Comparison of ENCODE assay signal across 23 cellular contexts in genomic region chr11:109241988-109242387, GRCh38.
A peak's percentile ranks its signal among the peaks of the same experiment; 100 is the strongest.
DNase-seq lines count a peak whose midpoint lies in the region; ATAC-seq and TF ChIP-seq lines count a peak whose summit lies in the region.
"Had no signal": no experiment of that assay in that cellular context is flagged by ENCODE, and none has a peak within 500 bp of the region (broad histone marks: within the 10 kb centered on the region; RNA-seq: fewer than 3 reads in every experiment).

No MANE protein-coding gene starts in this region.

- H3K9ac ChIP-seq in GM23248, result no peak overlapping the region
- no peak overlapping the region for H3K9ac ChIP-seq in mesendoderm (ENCODE audit: low read length)

- peaks cover 15% of the 10 kb centered on the region for H3K4me1 ChIP-seq in GM23248 (ENCODE audit: insufficient read depth)
- no peaks in the 10 kb centered on the region for H3K4me1 ChIP-seq in PC-9 (replicated peaks; ENCODE audit: insufficient read depth)
- H3K4me1 ChIP-seq in mesendoderm (ENCODE audit: control insufficient read depth, low read depth, low read length), result no peaks in the 10 kb centered on the region
- H3K4me1 ChIP-seq in prostate gland (replicated peaks), result no peaks in the 10 kb centered on the region

- no peak overlapping the region for H2BK15ac ChIP-seq in mesendoderm (replicated peaks; ENCODE audit: low read depth)

- H3K27me3 Mint-ChIP-seq in stimulated activated naive B cell treated with anti-CD40 and anti-IgM and Interleukin-4, amounts not matched to agents 10 μg/mL and 1 μg/mL and 100 μg/mL, for 72 hours, result no peaks in the 10 kb centered on the region
- H3K27me3 Mint-ChIP-seq: B cell; CD4-positive, alpha-beta memory T cell had no signal

- DNase-seq in GM23248 (peak; percentile 35), PC-9 (no peak), epithelial cell of prostate (ENCODE audit: low read depth, low spot score) (peak; percentile 75), mesendoderm (peak; percentile 2), prostate gland (ENCODE audit: low spot score) (no peak), pons (ENCODE audit: low spot score) (no peak), NCI-H128 (lab: John Stamatoyannopoulos, UW; ENCODE audit: unreplicated experiment) (no peak)
- no peak for DNase-seq in stimulated activated naive B cell treated with anti-CD40 and anti-IgM and Interleukin-4, amounts not matched to agents 10 μg/mL and 1 μg/mL and 100 μg/mL, for 72 hours
- DNase-seq: CD4-positive, alpha-beta memory T cell; DMS79 treated with DMSO at 0.1 percent for 48 hours; GF-D8; GOT3; KG1; MM.1S; NCI-H1417; NCI-H1930; NCI-H2171 treated with DMSO at 0.1 percent for 48 hours; NCI-H524; NK-92 treated with Interleukin-12 subunit alpha and Interleukin-12 subunit beta, amount 100 ng/mL, for 24 hours; PC-3 had no signal

- H3K18ac ChIP-seq in mesendoderm (ENCODE audit: low read length), result no peak overlapping the region

- no peak overlapping the region for H3K23ac ChIP-seq in mesendoderm (ENCODE audit: low read length)

- no peaks in the 10 kb centered on the region for H3K4me1 Mint-ChIP-seq in stimulated activated naive B cell treated with anti-CD40 and anti-IgM and Interleukin-4, amounts not matched to agents 10 μg/mL and 1 μg/mL and 100 μg/mL, for 72 hours
- H3K4me1 Mint-ChIP-seq: B cell; CD4-positive, alpha-beta memory T cell had no signal

- no TSS peak for BruUV-seq in PC-9 (replicated peaks; lab: Mats Ljungman, UMichigan)

- H3K4me3 Mint-ChIP-seq in stimulated activated naive B cell treated with anti-CD40 and anti-IgM and Interleukin-4, amounts not matched to agents 10 μg/mL and 1 μg/mL and 100 μg/mL, for 72 hours, result no peak overlapping the region
- H3K4me3 Mint-ChIP-seq: B cell; CD4-positive, alpha-beta memory T cell had no signal

- intact Hi-C loops in PC-9 (cut with micrococcal nuclease; ENCODE audit: unreplicated experiment) (no loop called here), prostate gland (cut with DNase I) (no loop called here)

- H4K5ac ChIP-seq in mesendoderm (ENCODE audit: low read length), result no peak overlapping the region

- H3K27me3 ChIP-seq in GM23248 (replicated peaks; ENCODE audit: insufficient read depth), result no peaks in the 10 kb centered on the region
- no peaks in the 10 kb centered on the region for H3K27me3 ChIP-seq in PC-9 (ENCODE audit: insufficient read depth, low read depth)
- no peaks in the 10 kb centered on the region for H3K27me3 ChIP-seq in mesendoderm (ENCODE audit: insufficient read depth, low read length, poor library complexity)
- no peaks in the 10 kb centered on the region for H3K27me3 ChIP-seq in prostate gland (replicated peaks; ENCODE audit: insufficient read depth)

- POLR2A ChIA-PET in PC-9 (lab: Charles Lee; ENCODE audit: unreplicated experiment), result no interaction called here

- in situ Hi-C loops in GM23248 (cut with MboI), result no loop called here

- H3K9me3 ChIP-seq in GM23248 (ENCODE audit: low read depth) (no peaks in the 10 kb centered on the region), PC-9 (ENCODE audit: insufficient read depth, low read depth) (no peaks in the 10 kb centered on the region), prostate gland (no peaks in the 10 kb centered on the region)

- no peak overlapping the region for H2AK5ac ChIP-seq in mesendoderm (ENCODE audit: low read length)

- H3K4ac ChIP-seq in mesendoderm (ENCODE audit: low read depth, low read length), result no peak overlapping the region

- H3K4me2 ChIP-seq in GM23248 (ENCODE audit: unreplicated experiment), result peak overlapping the region; percentile 19
- no peak overlapping the region for H3K4me2 ChIP-seq in PC-9
- H3K4me2 ChIP-seq in mesendoderm (ENCODE audit: low read length), result no peak overlapping the region

- CTCF ChIA-PET in PC-9 (lab: Charles Lee), result no interaction called here

- H3K27ac ChIP-seq in GM23248 (no peak overlapping the region), PC-9 (no peak overlapping the region), epithelial cell of prostate (peak overlapping the region; percentile 72), mesendoderm (ENCODE audit: low read depth, low read length) (no peak overlapping the region), prostate gland (no peak overlapping the region)
- H3K27ac ChIP-seq: SK-N-MC had no signal

- H3K79me2 ChIP-seq in GM23248 (ENCODE audit: insufficient read depth), result no peaks in the 10 kb centered on the region
- H3K79me2 ChIP-seq in PC-9 (ENCODE audit: low read depth), result no peaks in the 10 kb centered on the region
- no peaks in the 10 kb centered on the region for H3K79me2 ChIP-seq in mesendoderm (ENCODE audit: control insufficient read depth, insufficient read depth, low read length)

- H4K8ac ChIP-seq in mesendoderm (ENCODE audit: low read depth, low read length), result no peak overlapping the region

- no peak for ATAC-seq in stimulated activated naive B cell treated with anti-CD40 and anti-IgM and Interleukin-4, amounts not matched to agents 10 μg/mL and 1 μg/mL and 100 μg/mL, for 72 hours (replicated peaks)
- ATAC-seq: PC-3, Right ventricle myocardium inferior had no signal

- H3K36me3 ChIP-seq in GM23248 (ENCODE audit: low read depth) (no peaks in the 10 kb centered on the region), PC-9 (ENCODE audit: low read depth) (no peaks in the 10 kb centered on the region), mesendoderm (ENCODE audit: control insufficient read depth, insufficient read depth, low read length) (no peaks in the 10 kb centered on the region), prostate gland (no peaks in the 10 kb centered on the region)

- 50 to 61% methylated on average over 2 of the region's 2 CpGs for WGBS in GM23248 (ENCODE audit: low coverage in 1 of 2, low lambda C conversion rate in 2 of 2, missing lambda C conversion rate in 2 of 2), 2 experiments
- no CpG with 5 or more reads among the region's 2 CpGs for WGBS in mesendoderm (ENCODE audit: extremely low coverage, insufficient coverage, low lambda C conversion rate)
- 38% methylated on average over 2 of the region's 2 CpGs for WGBS in prostate gland

- H3K56ac ChIP-seq in mesendoderm (ENCODE audit: low read length), result no peak overlapping the region

- H3K79me1 ChIP-seq in mesendoderm (ENCODE audit: low read length), result no peaks in the 10 kb centered on the region

- no peak for TF ChIP-seq POLR2A in prostate gland (IDR thresholded peaks at IDR 0.05)

- peak overlapping the region; percentile 44; the same call in 1 of the 2 replicates for H2AFZ ChIP-seq in GM23248
- H2AFZ ChIP-seq in PC-9, result peak overlapping the region; percentile 15; the same call in 1 of the 2 replicates

- H3K9me3 Mint-ChIP-seq in stimulated activated naive B cell treated with anti-CD40 and anti-IgM and Interleukin-4, amounts not matched to agents 10 μg/mL and 1 μg/mL and 100 μg/mL, for 72 hours, result peaks cover 1 to 13% of the 10 kb centered on the region in 2 donors

- H3K4me3 ChIP-seq in GM23248 (no peak overlapping the region), PC-9 (no peak overlapping the region), mesendoderm (ENCODE audit: low read length) (no peak overlapping the region), prostate gland (no peak overlapping the region)
- H3K4me3 ChIP-seq: SK-N-MC had no signal

- H3K27ac Mint-ChIP-seq in stimulated activated naive B cell treated with anti-CD40 and anti-IgM and Interleukin-4, amounts not matched to agents 10 μg/mL and 1 μg/mL and 100 μg/mL, for 72 hours, result no peak overlapping the region
- H3K27ac Mint-ChIP-seq: B cell; CD4-positive, alpha-beta memory T cell had no signal

- no peaks in the 10 kb centered on the region for H3K36me3 Mint-ChIP-seq in stimulated activated naive B cell treated with anti-CD40 and anti-IgM and Interleukin-4, amounts not matched to agents 10 μg/mL and 1 μg/mL and 100 μg/mL, for 72 hours
- H3K36me3 Mint-ChIP-seq: CD4-positive, alpha-beta memory T cell had no signal

- H4K20me1 ChIP-seq in GM23248 (ENCODE audit: insufficient read depth) (no peaks in the 10 kb centered on the region), PC-9 (ENCODE audit: insufficient read depth) (no peaks in the 10 kb centered on the region)

- peaks cover 6% of the 10 kb centered on the region; the same call in 1 of the 2 replicates for H3F3A ChIP-seq in GM23248 (ENCODE audit: insufficient read depth)
- H3F3A ChIP-seq in PC-9 (ENCODE audit: insufficient read depth, low read depth), result no peaks in the 10 kb centered on the region

- H2BK120ac ChIP-seq in mesendoderm (ENCODE audit: low read depth, low read length), result no peak overlapping the region

- H2BK5ac ChIP-seq in mesendoderm (ENCODE audit: low read length), result no peak overlapping the region

- H3K9me2 ChIP-seq in GM23248 (ENCODE audit: insufficient read depth), result no peaks in the 10 kb centered on the region
- H3K9me2 ChIP-seq in PC-9 (ENCODE audit: insufficient read depth), result no peaks in the 10 kb centered on the region

- TF ChIP-seq CTCF in PC-9 (conservative IDR thresholded peaks at IDR 0.05) (no peak), prostate gland (IDR thresholded peaks at IDR 0.05) (no peak)

Comparison
In these comparisons a context has a peak if more than half of its experiments do, and no peak if none do; other contexts are left out.
1. DNase-seq: peak in GM23248 (single experiment), epithelial cell of prostate (single experiment) and mesendoderm (single experiment); none in PC-9 (0 of 2), stimulated activated naive B cell treated with anti-CD40 and anti-IgM and Interleukin-4, amounts not matched to agents 10 μg/mL and 1 μg/mL and 100 μg/mL, for 72 hours (single experiment), prostate gland (single experiment), pons (single experiment) and NCI-H128 (single experiment).